ENCODE assay signal across 22 cellular contexts in genomic region chr9:98379572-98379971, GRCh38.
DNase-seq lines count a peak whose midpoint lies in the region; ATAC-seq and TF ChIP-seq lines count a peak whose summit lies in the region.
"Had no signal": no experiment of that assay in that cellular context is flagged by ENCODE, and none has a peak within 500 bp of the region (broad histone marks: within the 10 kb centered on the region; RNA-seq: fewer than 3 reads in every experiment).

No MANE protein-coding gene starts in this region.

- H3K27me3 Mint-ChIP-seq in IgD-negative memory B cell (no peaks in the 10 kb centered on the region), memory B cell (no peaks in the 10 kb centered on the region)
- no peaks in the 10 kb centered on the region for H3K27me3 Mint-ChIP-seq in activated T-cell treated with anti-CD3 and anti-CD28 coated beads, Interleukin-2, amount 50 U/mL, for 72 hours (ENCODE audit: low read depth)

- no peaks in the 10 kb centered on the region for H3K27me3 ChIP-seq in SK-N-SH (ENCODE audit: insufficient read depth)

- H3K9ac ChIP-seq in SK-N-SH = peak overlapping the region; percentile 15; the same call in 1 of the 2 replicates

- TF ChIP-seq CTCF in SK-N-SH (IDR thresholded peaks at IDR 0.05) = no peak

- H3K9me2 ChIP-seq in SK-N-SH = no peaks in the 10 kb centered on the region

- peak overlapping the region in 2 of 4 donors; percentile 19 to 75 for H3K4me3 Mint-ChIP-seq in IgD-negative memory B cell
- H3K4me3 Mint-ChIP-seq in memory B cell = peak overlapping the region; percentile 22
- H3K4me3 Mint-ChIP-seq in activated T-cell treated with anti-CD3 and anti-CD28 coated beads, Interleukin-2, amount 50 U/mL, for 72 hours = no peak overlapping the region
- H3K4me3 Mint-ChIP-seq: CD8-positive, alpha-beta memory T cell had no signal

- POLR2A ChIA-PET in SK-N-SH (lab: Yijun Ruan, JAX) = no interaction called here

- H2AFZ ChIP-seq in SK-N-SH (ENCODE audit: low read depth) = no peak overlapping the region

- no peak for TF ChIP-seq RAD21 in SK-N-SH (IDR thresholded peaks at IDR 0.05; ENCODE audit: low read length)

- H3K36me3 Mint-ChIP-seq in IgD-negative memory B cell (no peaks in the 10 kb centered on the region), memory B cell (no peaks in the 10 kb centered on the region)
- H3K36me3 Mint-ChIP-seq in activated T-cell treated with anti-CD3 and anti-CD28 coated beads, Interleukin-2, amount 50 U/mL, for 72 hours (ENCODE audit: insufficient read depth in 2 of 2) = no peaks in the 10 kb centered on the region
- H3K36me3 Mint-ChIP-seq: CD8-positive, alpha-beta memory T cell had no signal

- no peaks in the 10 kb centered on the region for H3K79me2 ChIP-seq in SK-N-SH (ENCODE audit: insufficient read depth)

- CTCF ChIA-PET in SK-N-SH (lab: Yijun Ruan, JAX) = no interaction called here

- DNase-seq in SK-N-SH = no peak
- DNase-seq in memory B cell (ENCODE audit: low spot score in 2 of 2) = no peak
- DNase-seq in activated T-cell treated with anti-CD3 and anti-CD28 coated beads, Interleukin-2, amount 50 U/mL, for 72 hours = no peak
- no peak for DNase-seq in NCI-H1048 (lab: John Stamatoyannopoulos, UW)
- no peak for DNase-seq in DMS153 (lab: John Stamatoyannopoulos, UW)
- DNase-seq: CD8-positive, alpha-beta memory T cell; DMS79 treated with DMSO at 0.1 percent for 48 hours; NCI-H1105 treated with DMSO at 0.1 percent for 48 hours; NCI-H187; NCI-H2107; NCI-H2227 treated with DMSO at 0.1 percent for 48 hours; NCI-H510A treated with DMSO at 0.1 percent for 48 hours; NCI-H774; OCI-M1; RPMI8226; SHP77 treated with DMSO at 0.1 percent for 48 hours had no signal

- no peak for TF ChIP-seq EP300 in SK-N-SH (IDR thresholded peaks at IDR 0.05; ENCODE audit: borderline replicate concordance in 1 of 2, low read depth in 1 of 2, low read length in 1 of 2)

- no peaks in the 10 kb centered on the region for H4K20me1 ChIP-seq in SK-N-SH (ENCODE audit: insufficient read depth)

- no peak for ATAC-seq in SK-N-SH treated with all-trans-retinoic acid at 6 μM for 48 hours
- ATAC-seq in memory B cell (ENCODE audit: low read depth) = no peak
- no peak for ATAC-seq in activated T-cell treated with anti-CD3 and anti-CD28 coated beads, Interleukin-2, amount 50 U/mL, for 72 hours (replicated peaks in 1 of 2)
- no peak for ATAC-seq in GM18498 (IDR thresholded peaks at IDR 0.05; ENCODE audit: unreplicated experiment)

- H3K27ac Mint-ChIP-seq in IgD-negative memory B cell (peak overlapping the region in 2 of 3 donors; percentile 80 to 96), memory B cell (peak overlapping the region; percentile 82)
- H3K27ac Mint-ChIP-seq in activated T-cell treated with anti-CD3 and anti-CD28 coated beads, Interleukin-2, amount 50 U/mL, for 72 hours = no peak overlapping the region
- H3K27ac Mint-ChIP-seq: CD8-positive, alpha-beta memory T cell had no signal

- H3K4me2 ChIP-seq in SK-N-SH = no peak overlapping the region

- 71% methylated on average over 1 of the region's 1 CpG for WGBS in SK-N-SH (ENCODE audit: low lambda C conversion rate)

- no peak overlapping the region for H3K4me3 ChIP-seq in SK-N-SH (ENCODE audit: low read depth in 2 of 2, low read length in 1 of 2)
- H3K4me3 ChIP-seq: HAP-1 had no signal

- no peaks in the 10 kb centered on the region for H3K36me3 ChIP-seq in SK-N-SH (replicated peaks in 1 of 2; ENCODE audit: control insufficient read depth in 1 of 2, insufficient read depth in 2 of 2, low read length in 1 of 2)
- H3K36me3 ChIP-seq: HAP-1 had no signal

- peaks cover under 1 to 5% of the 10 kb centered on the region in 2 experiments; a peak in 2 of 4 replicates for H3K4me1 ChIP-seq in SK-N-SH (ENCODE audit: control insufficient read depth in 1 of 2, insufficient read depth in 2 of 2, low read depth in 1 of 2, low read length in 1 of 2)
- H3K4me1 ChIP-seq: HAP-1 had no signal

- H3K4me1 Mint-ChIP-seq in IgD-negative memory B cell (peaks cover 33 to 40% (median 35%) of the 10 kb centered on the region in 3 donors), memory B cell (peaks cover 33% of the 10 kb centered on the region)
- no peaks in the 10 kb centered on the region for H3K4me1 Mint-ChIP-seq in activated T-cell treated with anti-CD3 and anti-CD28 coated beads, Interleukin-2, amount 50 U/mL, for 72 hours (ENCODE audit: low read depth)
- H3K4me1 Mint-ChIP-seq: CD8-positive, alpha-beta memory T cell had no signal

- peaks cover 3% of the 10 kb centered on the region for H3F3A ChIP-seq in SK-N-SH (replicated peaks; ENCODE audit: insufficient read depth)

- no peaks in the 10 kb centered on the region for H3K9me3 ChIP-seq in SK-N-SH
- H3K9me3 ChIP-seq: HAP-1 had no signal

- H3K9me3 Mint-ChIP-seq in IgD-negative memory B cell (no peaks in the 10 kb centered on the region), memory B cell (no peaks in the 10 kb centered on the region)
- no peaks in the 10 kb centered on the region for H3K9me3 Mint-ChIP-seq in activated T-cell treated with anti-CD3 and anti-CD28 coated beads, Interleukin-2, amount 50 U/mL, for 72 hours
- H3K9me3 Mint-ChIP-seq: CD8-positive, alpha-beta memory T cell had no signal

- peak overlapping the region in 1 of 2 experiments; percentile 6; a peak in 1 of 4 replicates for H3K27ac ChIP-seq in SK-N-SH (ENCODE audit: low read depth in 2 of 2, low read length in 1 of 2)
- H3K27ac ChIP-seq: 22Rv1, HL-60 had no signal

TF ChIP-seq in SK-N-SH, 30 proteins besides CTCF, POLR2A, EP300 and RAD21 (continues in another document):
- TF ChIP-seq TEAD4 (IDR thresholded peaks at IDR 0.05; ENCODE audit: borderline replicate concordance, insufficient read depth) (no peak), GABPA (IDR thresholded peaks at IDR 0.05; ENCODE audit: low read depth) (no peak), GATA2 (CRISPR knock-in tag; IDR thresholded peaks at IDR 0.05) (no peak), PBX3 (IDR thresholded peaks at IDR 0.05) (no peak), NFIC (IDR thresholded peaks at IDR 0.05; ENCODE audit: borderline replicate concordance) (no peak), CHD2 (IDR thresholded peaks at IDR 0.05; ENCODE audit: low read length, partially characterized antibody) (no peak), POLR2AphosphoS5 (IDR thresholded peaks at IDR 0.05; ENCODE audit: low read depth, low read length) (no peak)

TF ChIP-seq in SK-N-SH treated with all-trans-retinoic acid at 6 μM for 48 hours, 23 proteins besides CTCF, POLR2A, EP300 and RAD21 (continues in another document):
- TF ChIP-seq TSHZ2 (CRISPR knock-in tag; IDR thresholded peaks at IDR 0.05) (no peak), TCF4 (CRISPR knock-in tag; IDR thresholded peaks at IDR 0.05; ENCODE audit: borderline replicate concordance) (no peak), BACH2 (CRISPR knock-in tag; IDR thresholded peaks at IDR 0.05; ENCODE audit: borderline replicate concordance) (no peak), ZFP30 (CRISPR knock-in tag; IDR thresholded peaks at IDR 0.05) (no peak), ZFP3 (CRISPR knock-in tag; IDR thresholded peaks at IDR 0.05) (no peak), ESRRG (CRISPR knock-in tag; IDR thresholded peaks at IDR 0.05) (no peak), ZC3H10 (CRISPR knock-in tag; IDR thresholded peaks at IDR 0.05) (no peak)
- TF ChIP-seq, protein P1, sequence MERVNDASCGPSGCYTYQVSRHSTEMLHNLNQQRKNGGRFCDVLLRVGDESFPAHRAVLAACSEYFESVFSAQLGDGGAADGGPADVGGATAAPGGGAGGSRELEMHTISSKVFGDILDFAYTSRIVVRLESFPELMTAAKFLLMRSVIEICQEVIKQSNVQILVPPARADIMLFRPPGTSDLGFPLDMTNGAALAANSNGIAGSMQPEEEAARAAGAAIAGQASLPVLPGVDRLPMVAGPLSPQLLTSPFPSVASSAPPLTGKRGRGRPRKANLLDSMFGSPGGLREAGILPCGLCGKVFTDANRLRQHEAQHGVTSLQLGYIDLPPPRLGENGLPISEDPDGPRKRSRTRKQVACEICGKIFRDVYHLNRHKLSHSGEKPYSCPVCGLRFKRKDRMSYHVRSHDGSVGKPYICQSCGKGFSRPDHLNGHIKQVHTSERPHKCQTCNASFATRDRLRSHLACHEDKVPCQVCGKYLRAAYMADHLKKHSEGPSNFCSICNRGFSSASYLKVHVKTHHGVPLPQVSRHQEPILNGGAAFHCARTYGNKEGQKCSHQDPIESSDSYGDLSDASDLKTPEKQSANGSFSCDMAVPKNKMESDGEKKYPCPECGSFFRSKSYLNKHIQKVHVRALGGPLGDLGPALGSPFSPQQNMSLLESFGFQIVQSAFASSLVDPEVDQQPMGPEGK (CRISPR knock-in tag; IDR thresholded peaks at IDR 0.05; ENCODE audit: borderline replicate concordance) = no peak
